Comparison of ENCODE assay signal across 11 cellular contexts in the genomic region with DNA sequence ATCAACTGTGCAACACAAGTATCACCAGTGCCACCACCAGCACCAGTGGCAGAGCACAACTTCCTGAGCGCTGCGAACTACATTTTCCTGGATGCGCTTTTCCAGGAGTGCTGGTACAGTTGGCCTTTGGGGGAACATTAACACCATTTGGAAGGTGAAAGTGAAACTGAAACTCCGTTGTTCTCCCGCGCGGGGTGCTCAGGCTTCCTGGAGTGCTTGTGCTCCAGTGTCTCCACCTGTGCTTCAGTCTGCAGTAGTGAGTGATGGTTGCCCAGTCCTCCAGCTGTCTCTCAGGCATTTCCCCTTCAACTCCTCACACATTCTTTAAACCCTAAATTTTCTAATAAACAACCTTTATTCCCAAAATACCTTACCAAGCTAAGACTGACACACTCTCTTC.
DNase-seq lines count a peak whose midpoint lies in the region; ATAC-seq and TF ChIP-seq lines count a peak whose summit lies in the region.
"Had no signal": no experiment of that assay in that cellular context is flagged by ENCODE, and none has a peak within 500 bp of the region (broad histone marks: within the 10 kb centered on the region; RNA-seq: fewer than 3 reads in every experiment).

No MANE protein-coding gene starts in this region.

- H3K27ac Mint-ChIP-seq in activated CD8-positive, alpha-beta memory T cell treated with anti-CD3 and anti-CD28 coated beads, Interleukin-2, amount 10 ng/mL, durations not matched to agents 7 days and 5 days: peak overlapping the region; percentile 62
- no peak overlapping the region for H3K27ac Mint-ChIP-seq in T-helper 1 cell treated with Interleukin-12 subunit alpha and Interleukin-12 subunit beta and Interleukin-4 antibody, amounts not matched to agents 30 μg/mL and 1 μg/mL, for 36 hours
- peak overlapping the region in 3 of 9 donors; percentile 29 to 52 (median 39) for H3K27ac Mint-ChIP-seq in naive thymus-derived CD4-positive, alpha-beta T cell

- intact Hi-C loops in naive thymus-derived CD4-positive, alpha-beta T cell (cut with micrococcal nuclease): no loop called here
- intact Hi-C loops in stomach (cut with DNase I; ENCODE audit: low total_unique reads): no loop called here

- H3K9me3 ChIP-seq in naive thymus-derived CD4-positive, alpha-beta T cell (ENCODE audit: control insufficient read depth in 2 of 3, low read length in 3 of 3): no peaks in the 10 kb centered on the region
- no peaks in the 10 kb centered on the region for H3K9me3 ChIP-seq in stomach

- peak overlapping the region; percentile 52 for H3K4me3 Mint-ChIP-seq in activated CD8-positive, alpha-beta memory T cell treated with anti-CD3 and anti-CD28 coated beads, Interleukin-2, amount 10 ng/mL, durations not matched to agents 7 days and 5 days
- H3K4me3 Mint-ChIP-seq in T-helper 1 cell treated with Interleukin-12 subunit alpha and Interleukin-12 subunit beta and Interleukin-4 antibody, amounts not matched to agents 30 μg/mL and 1 μg/mL, for 36 hours: peak overlapping the region; percentile 44
- H3K4me3 Mint-ChIP-seq in naive thymus-derived CD4-positive, alpha-beta T cell: peak overlapping the region in 9 of 10 donors; percentile 37 to 78 (median 67)

- 73 to 96% (median 84%) methylated on average over 7 of the region's 7 CpGs for WGBS in stomach, 5 donors

- no peak for TF ChIP-seq CTCF in stomach (IDR thresholded peaks at IDR 0.05)

- H3K9me3 Mint-ChIP-seq in activated CD8-positive, alpha-beta memory T cell treated with anti-CD3 and anti-CD28 coated beads, Interleukin-2, amount 10 ng/mL, durations not matched to agents 7 days and 5 days (ENCODE audit: low read depth): no peaks in the 10 kb centered on the region
- H3K9me3 Mint-ChIP-seq in T-helper 1 cell treated with Interleukin-12 subunit alpha and Interleukin-12 subunit beta and Interleukin-4 antibody, amounts not matched to agents 30 μg/mL and 1 μg/mL, for 36 hours: no peaks in the 10 kb centered on the region
- H3K9me3 Mint-ChIP-seq in naive thymus-derived CD4-positive, alpha-beta T cell: peaks cover 0 to 2% (median 0%) of the 10 kb centered on the region in 11 donors

- H3K4me1 ChIP-seq in naive thymus-derived CD4-positive, alpha-beta T cell (ENCODE audit: control insufficient read depth in 2 of 2, insufficient read depth in 2 of 2, low read length in 2 of 2): peaks cover 0 to 3% of the 10 kb centered on the region in 2 donors
- no peaks in the 10 kb centered on the region for H3K4me1 ChIP-seq in stomach

- H3K36me3 Mint-ChIP-seq in activated CD8-positive, alpha-beta memory T cell treated with anti-CD3 and anti-CD28 coated beads, Interleukin-2, amount 10 ng/mL, durations not matched to agents 7 days and 5 days: no peaks in the 10 kb centered on the region
- H3K36me3 Mint-ChIP-seq in T-helper 1 cell treated with Interleukin-12 subunit alpha and Interleukin-12 subunit beta and Interleukin-4 antibody, amounts not matched to agents 30 μg/mL and 1 μg/mL, for 36 hours (ENCODE audit: low read depth): no peaks in the 10 kb centered on the region
- no peaks in the 10 kb centered on the region for H3K36me3 Mint-ChIP-seq in naive thymus-derived CD4-positive, alpha-beta T cell

- TF ChIP-seq POLR2A in stomach (IDR thresholded peaks at IDR 0.05): no peak

- TF ChIP-seq EP300 in stomach (IDR thresholded peaks at IDR 0.05): no peak

- H3K4me1 Mint-ChIP-seq in activated CD8-positive, alpha-beta memory T cell treated with anti-CD3 and anti-CD28 coated beads, Interleukin-2, amount 10 ng/mL, durations not matched to agents 7 days and 5 days: peaks cover 2% of the 10 kb centered on the region
- H3K4me1 Mint-ChIP-seq in T-helper 1 cell treated with Interleukin-12 subunit alpha and Interleukin-12 subunit beta and Interleukin-4 antibody, amounts not matched to agents 30 μg/mL and 1 μg/mL, for 36 hours (ENCODE audit: low read depth): peaks cover 8% of the 10 kb centered on the region
- peaks cover 0 to 9% (median 5%) of the 10 kb centered on the region in 7 donors for H3K4me1 Mint-ChIP-seq in naive thymus-derived CD4-positive, alpha-beta T cell

- H3K27ac ChIP-seq in naive thymus-derived CD4-positive, alpha-beta T cell (ENCODE audit: low read depth, low read length): no peak overlapping the region
- H3K27ac ChIP-seq in stomach: no peak overlapping the region

- POLR2A ChIA-PET in naive thymus-derived CD4-positive, alpha-beta T cell (lab: Charles Lee): no interaction called here

- CTCF ChIA-PET in activated CD8-positive, alpha-beta memory T cell treated with anti-CD3 and anti-CD28 coated beads, Interleukin-2, amount 10 ng/mL, durations not matched to agents 7 days and 5 days (lab: Charles Lee): no interaction called here
- CTCF ChIA-PET in naive thymus-derived CD4-positive, alpha-beta T cell (lab: Charles Lee): no interaction called here

- ATAC-seq in activated CD8-positive, alpha-beta memory T cell treated with anti-CD3 and anti-CD28 coated beads, Interleukin-2, amount 10 ng/mL, durations not matched to agents 7 days and 5 days: peak; percentile 66
- no peak for ATAC-seq in naive thymus-derived CD4-positive, alpha-beta T cell
- ATAC-seq: esophagus mucosa had no signal

- H3K36me3 ChIP-seq in naive thymus-derived CD4-positive, alpha-beta T cell (ENCODE audit: control insufficient read depth in 2 of 3, insufficient read depth in 3 of 3, low read length in 3 of 3): no peaks in the 10 kb centered on the region
- no peaks in the 10 kb centered on the region for H3K36me3 ChIP-seq in stomach

- peak overlapping the region; percentile 35 for H3K4me3 ChIP-seq in naive thymus-derived CD4-positive, alpha-beta T cell (ENCODE audit: low read length)
- H3K4me3 ChIP-seq in stomach: no peak overlapping the region

- H3K27me3 ChIP-seq in naive thymus-derived CD4-positive, alpha-beta T cell (ENCODE audit: control insufficient read depth in 2 of 2, insufficient read depth in 2 of 2, low read length in 2 of 2): no peaks in the 10 kb centered on the region
- H3K27me3 ChIP-seq in stomach: no peaks in the 10 kb centered on the region

- peak; percentile 45 for DNase-seq in activated CD8-positive, alpha-beta memory T cell treated with anti-CD3 and anti-CD28 coated beads, Interleukin-2, amount 10 ng/mL, durations not matched to agents 7 days and 5 days
- DNase-seq in activated CD8-positive, alpha-beta memory T cell treated with anti-CD3 and anti-CD28 coated beads, Interleukin-2, amount 50 U/mL, for 48 hours: no peak
- DNase-seq in HuH-7 (ENCODE audit: low spot score) (peak; percentile 2), DMS153 (lab: John Stamatoyannopoulos, UW) (no peak), stomach (no peak), HK-2 (ENCODE audit: unreplicated experiment) (no peak)
- DNase-seq in naive thymus-derived CD4-positive, alpha-beta T cell: no peak
- DNase-seq: GOT3, NCI-H524 treated with DMSO at 0.1 percent for 48 hours had no signal

- no peaks in the 10 kb centered on the region for H3K27me3 Mint-ChIP-seq in activated CD8-positive, alpha-beta memory T cell treated with anti-CD3 and anti-CD28 coated beads, Interleukin-2, amount 10 ng/mL, durations not matched to agents 7 days and 5 days
- H3K27me3 Mint-ChIP-seq in T-helper 1 cell treated with Interleukin-12 subunit alpha and Interleukin-12 subunit beta and Interleukin-4 antibody, amounts not matched to agents 30 μg/mL and 1 μg/mL, for 36 hours (ENCODE audit: low read depth): peaks cover 4% of the 10 kb centered on the region
- peaks cover 0 to 8% (median 0%) of the 10 kb centered on the region in 5 donors for H3K27me3 Mint-ChIP-seq in naive thymus-derived CD4-positive, alpha-beta T cell

Comparison
In these comparisons a context has a peak if more than half of its experiments do, and no peak if none do; other contexts are left out.
1. DNase-seq: peak in activated CD8-positive, alpha-beta memory T cell treated with anti-CD3 and anti-CD28 coated beads, Interleukin-2, amount 10 ng/mL, durations not matched to agents 7 days and 5 days (single experiment) and HuH-7 (single experiment); none in activated CD8-positive, alpha-beta memory T cell treated with anti-CD3 and anti-CD28 coated beads, Interleukin-2, amount 50 U/mL, for 48 hours (single experiment), naive thymus-derived CD4-positive, alpha-beta T cell (0 of 9), DMS153 (single experiment), stomach (single experiment) and HK-2 (single experiment).
2. Peak in every context shown above with its lines, with median percentiles within 50 percentile points of each other: H3K4me3 Mint-ChIP-seq.